ENCODE assay signal across 20 cellular contexts in the genomic region with DNA sequence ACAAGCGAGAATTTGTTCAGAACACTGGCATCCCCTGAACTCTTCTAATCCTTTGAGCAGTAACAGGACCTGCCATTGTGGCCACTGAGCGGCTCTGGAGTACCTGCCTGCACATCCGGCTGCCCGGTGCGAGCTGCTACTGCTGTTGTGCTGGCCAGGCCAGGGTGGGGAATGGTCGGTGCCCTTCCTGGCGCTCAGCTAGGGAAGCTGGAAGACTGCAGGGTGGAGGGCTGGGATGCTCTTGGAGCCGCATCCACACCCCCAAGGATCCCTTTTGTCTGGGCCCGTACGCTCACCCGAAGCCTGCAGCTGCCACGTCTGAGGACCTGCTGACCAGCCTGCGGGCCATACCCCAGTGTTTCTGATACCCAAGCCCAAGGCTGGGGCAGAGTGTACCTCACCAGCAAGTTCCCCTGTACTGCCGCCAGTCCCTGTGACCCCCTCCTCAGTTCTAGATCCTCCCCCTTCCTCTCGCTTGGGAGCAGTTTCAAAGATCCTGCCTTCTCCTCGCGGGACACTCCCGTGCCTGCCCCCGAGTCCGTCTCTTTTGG.
"Had no signal": no experiment of that assay in that cellular context is flagged by ENCODE, and none has a peak within 500 bp of the region (broad histone marks: within the 10 kb centered on the region; RNA-seq: fewer than 3 reads in every experiment).

No MANE protein-coding gene starts in this region.

- H3K27ac ChIP-seq: adrenal gland, colonic mucosa, hepatocyte, ovary, stomach had no signal

- H3K4me3 ChIP-seq: adrenal gland, colonic mucosa, esophagus muscularis mucosa, hepatocyte, left lung, ovary, stomach had no signal

- H3K27ac Mint-ChIP-seq: activated B cell treated with CpG ODN at 0.5 μM for 24 hours; activated T-helper 17 cell treated with anti-CD3 and anti-CD28 coated beads, Interleukin-2, amount 50 U/mL, for 72 hours; natural killer cell had no signal

- H3K4me1 Mint-ChIP-seq: activated B cell treated with CpG ODN at 0.5 μM for 24 hours; activated T-helper 17 cell treated with anti-CD3 and anti-CD28 coated beads, Interleukin-2, amount 50 U/mL, for 72 hours had no signal

- H3K9me3 ChIP-seq: adrenal gland, colonic mucosa, esophagus muscularis mucosa, left lung, ovary, stomach had no signal

- H3K9me3 Mint-ChIP-seq: activated B cell treated with CpG ODN at 0.5 μM for 24 hours; activated T-helper 17 cell treated with anti-CD3 and anti-CD28 coated beads, Interleukin-2, amount 50 U/mL, for 72 hours; natural killer cell had no signal

- ATAC-seq: activated T-helper 17 cell treated with anti-CD3 and anti-CD28 coated beads, Interleukin-2, amount 50 U/mL, for 72 hours; left lung; natural killer cell had no signal

- H3K36me3 ChIP-seq: ovary had no signal

- H3K36me3 Mint-ChIP-seq: natural killer cell had no signal

- H3K27me3 ChIP-seq: adrenal gland, colonic mucosa, esophagus muscularis mucosa, hepatocyte, left lung, ovary, stomach had no signal

- H3K4me1 ChIP-seq: adrenal gland, colonic mucosa had no signal

- DNase-seq: activated B cell treated with CpG ODN at 0.5 μM for 24 hours; activated CD4-positive, alpha-beta T cell treated with anti-CD3 and anti-CD28 coated beads for 48 hours; activated CD8-positive, alpha-beta memory T cell treated with anti-CD3 and anti-CD28 coated beads, Interleukin-2, amount 50 U/mL, for 48 hours; activated naive CD4-positive, alpha-beta T cell treated with anti-CD3 and anti-CD28 coated beads, Interleukin-2, amount 50 U/mL, for 16 hours; adrenal gland; caudate nucleus; colonic mucosa; mammary epithelial cell; natural killer cell; ovary; stimulated activated CD4-positive, alpha-beta T cell treated with anti-CD3 and anti-CD28 coated beads, Interleukin-12 subunit alpha, Interleukin-12 subunit beta, amount 100 ng/mL, for 4 hours; stimulated activated CD4-positive, alpha-beta T cell treated with anti-CD3 and anti-CD28 coated beads, Interleukin-2, amount 100 ng/mL, for 24 hours; stomach; T-helper 2 cell had no signal

- H3K27me3 Mint-ChIP-seq: activated B cell treated with CpG ODN at 0.5 μM for 24 hours; activated T-helper 17 cell treated with anti-CD3 and anti-CD28 coated beads, Interleukin-2, amount 50 U/mL, for 72 hours had no signal

- H3K4me3 Mint-ChIP-seq: activated B cell treated with CpG ODN at 0.5 μM for 24 hours; activated T-helper 17 cell treated with anti-CD3 and anti-CD28 coated beads, Interleukin-2, amount 50 U/mL, for 72 hours; natural killer cell had no signal

- FAIRE-seq: keratinocyte, urothelium cell line had no signal
